ENCODE assay signal across 8 cellular contexts in genomic region chr16:2752850-2753522, GRCh38.
DNase-seq lines count a peak whose midpoint lies in the region; ATAC-seq and TF ChIP-seq lines count a peak whose summit lies in the region.

No MANE protein-coding gene starts in this region.

- TF ChIP-seq CTCF in choroid plexus epithelial cell (conservative IDR thresholded peaks at IDR 0.05; ENCODE audit: low read depth, low read length) = no peak

- peak; percentile 13 for DNase-seq in activated CD8-positive, alpha-beta memory T cell treated with anti-CD3 and anti-CD28 coated beads, Interleukin-2, amount 50 U/mL, for 1 hour (ENCODE audit: extremely low read depth)
- no peak for DNase-seq in activated CD8-positive, alpha-beta memory T cell treated with anti-CD3 and anti-CD28 coated beads for 24 hours
- DNase-seq in NCI-H1048 (lab: John Stamatoyannopoulos, UW) (peak; percentile 3), SW480 (ENCODE audit: low spot score) (peak; percentile 71), choroid plexus epithelial cell (ENCODE audit: low read depth) (peak; percentile 79)
- peak; percentile 84 for DNase-seq in stimulated activated CD4-positive, alpha-beta T cell treated with anti-CD3 and anti-CD28 coated beads, Interleukin-15, amount 100 ng/mL, for 24 hours

- H3K4me3 ChIP-seq in choroid plexus epithelial cell (ENCODE audit: low read depth, low read length) = peak overlapping the region; percentile 92

- H3K27ac ChIP-seq in layer of hippocampus (ENCODE audit: low read depth, low read length) = peak overlapping the region; percentile 100

- no peaks in the 10 kb centered on the region for H3K27me3 ChIP-seq in layer of hippocampus (ENCODE audit: control insufficient read depth, insufficient read depth, low read length)

- peak; percentile 41 for ATAC-seq in HG02588 (IDR thresholded peaks at IDR 0.05; ENCODE audit: unreplicated experiment)
